10 cellular contexts compared by ENCODE assay signal in genomic region chr1:115706774-115707425, GRCh38.
DNase-seq lines count a peak whose midpoint lies in the region; ATAC-seq, FAIRE-seq and TF ChIP-seq lines count a peak whose summit lies in the region.
"Had no signal": no experiment of that assay in that cellular context is flagged by ENCODE, and none has a peak within 500 bp of the region (broad histone marks: within the 10 kb centered on the region; RNA-seq: fewer than 3 reads in every experiment).

No MANE protein-coding gene starts in this region.

- in situ Hi-C loops in transverse colon (cut with MboI; ENCODE audit: low pct_ligation_motif_present in 1 of 4, low pct_unique_long_range_greater_than_20kb in 1 of 4, low sequenced_read_pairs in 3 of 4): loop anchor here (5.0 to 10.0 kb wide), 4 partner anchors 90 to 100 kb away; no protein-coding TSS in a partner anchor

- 19 to 44% methylated on average over 4 to 7 of the region's 7 CpGs for WGBS in transverse colon (ENCODE audit: low coverage in 1 of 2), 2 donors

- H3K27ac Mint-ChIP-seq in astrocyte (ENCODE audit: unreplicated experiment): peak overlapping the region; percentile 77
- H3K27ac Mint-ChIP-seq: T-helper 1 cell treated with Interleukin-12 subunit alpha and Interleukin-12 subunit beta and Interleukin-4 antibody, amounts not matched to agents 30 μg/mL and 1 μg/mL, for 36 hours had no signal

- intact Hi-C loops in transverse colon (cut with DNase I; ENCODE audit: low total_unique reads): loop anchor here (5.0 kb wide), 1 partner anchor 100 kb away; no protein-coding TSS in a partner anchor

- H3K27me3 Mint-ChIP-seq in astrocyte (ENCODE audit: low read depth, unreplicated experiment): peaks cover 12% of the 10 kb centered on the region

- H3K9ac ChIP-seq in astrocyte (ENCODE audit: low read length): no peak overlapping the region

- H3K27me3 ChIP-seq in astrocyte (ENCODE audit: insufficient read depth, low read length) (peaks cover 14% of the 10 kb centered on the region), transverse colon (no peaks in the 10 kb centered on the region)
- H3K27me3 ChIP-seq: neutrophil had no signal

- H3K4me3 ChIP-seq in astrocyte (ENCODE audit: insufficient read depth, low read depth, low read length) (no peak overlapping the region), transverse colon (no peak overlapping the region)

- FAIRE-seq in astrocyte (lab: Jason Lieb, UNC): no peak

- TF ChIP-seq CTCF in astrocyte (IDR thresholded peaks at IDR 0.05; ENCODE audit: insufficient read depth, low read depth, low read length) (peak; percentile 61), transverse colon (IDR thresholded peaks at IDR 0.05) (peak; percentile 59 to 71 (median 68))

- no peaks in the 10 kb centered on the region for H3K4me1 ChIP-seq in astrocyte (ENCODE audit: insufficient read depth, low read length)
- H3K4me1 ChIP-seq in transverse colon: no peaks in the 10 kb centered on the region

- H3K4me2 ChIP-seq in astrocyte (ENCODE audit: low read length): no peak overlapping the region

- H3K4me1 Mint-ChIP-seq in astrocyte (ENCODE audit: low read depth, unreplicated experiment): peaks cover 10% of the 10 kb centered on the region

- DNase-seq in DMS 273 (lab: John Stamatoyannopoulos, UW; ENCODE audit: unreplicated experiment): peak; percentile 74
- DNase-seq in NCI-H2029 treated with DMSO at 0.1 percent for 48 hours (lab: John Stamatoyannopoulos, UW): peak; percentile 18
- peak; percentile 62 for DNase-seq in astrocyte (ENCODE audit: low read depth)
- peak; percentile 63 for DNase-seq in islet precursor cell
- no peak for DNase-seq in transverse colon
- DNase-seq in COLO829 (ENCODE audit: low spot score): no peak
- no peak for DNase-seq in NCI-H774 (lab: John Stamatoyannopoulos, UW)

- H3K36me3 ChIP-seq in astrocyte (ENCODE audit: insufficient read depth, low read length) (no peaks in the 10 kb centered on the region), transverse colon (no peaks in the 10 kb centered on the region)
- H3K36me3 ChIP-seq: neutrophil had no signal

- TF ChIP-seq EP300 in transverse colon (IDR thresholded peaks at IDR 0.05; ENCODE audit: low read depth): no peak

- peak; percentile 62 for ATAC-seq in GM21717 (IDR thresholded peaks at IDR 0.05; ENCODE audit: unreplicated experiment)

- peak overlapping the region; percentile 40 for H3K4me3 Mint-ChIP-seq in astrocyte (ENCODE audit: unreplicated experiment)
- H3K4me3 Mint-ChIP-seq: T-helper 1 cell treated with Interleukin-12 subunit alpha and Interleukin-12 subunit beta and Interleukin-4 antibody, amounts not matched to agents 30 μg/mL and 1 μg/mL, for 36 hours had no signal

- H3K79me2 ChIP-seq in astrocyte (ENCODE audit: insufficient read depth, low read length): no peaks in the 10 kb centered on the region

- no peak overlapping the region for H3K27ac ChIP-seq in astrocyte (ENCODE audit: low read depth, low read length)
- no peak overlapping the region for H3K27ac ChIP-seq in transverse colon
- H3K27ac ChIP-seq: neutrophil had no signal

- no peaks in the 10 kb centered on the region for H3K9me3 ChIP-seq in astrocyte (ENCODE audit: insufficient read depth, low read depth, low read length)
- H3K9me3 ChIP-seq in transverse colon: no peaks in the 10 kb centered on the region
- H3K9me3 ChIP-seq: neutrophil had no signal

- no peak for TF ChIP-seq POLR2A in transverse colon (IDR thresholded peaks at IDR 0.05)

- no peaks in the 10 kb centered on the region for H4K20me1 ChIP-seq in astrocyte (ENCODE audit: insufficient read depth, low read length)

- H2AFZ ChIP-seq in astrocyte (ENCODE audit: low read depth, low read length): no peak overlapping the region

- peaks cover 2% of the 10 kb centered on the region for H3K9me3 Mint-ChIP-seq in astrocyte (ENCODE audit: unreplicated experiment)
- H3K9me3 Mint-ChIP-seq: T-helper 1 cell treated with Interleukin-12 subunit alpha and Interleukin-12 subunit beta and Interleukin-4 antibody, amounts not matched to agents 30 μg/mL and 1 μg/mL, for 36 hours had no signal

- H3K36me3 Mint-ChIP-seq in astrocyte (ENCODE audit: low read depth, unreplicated experiment): peaks cover 1% of the 10 kb centered on the region

Comparison
In these comparisons a context has a peak if more than half of its experiments do, and no peak if none do; other contexts are left out.
1. DNase-seq: peak in DMS 273 (single experiment), NCI-H2029 treated with DMSO at 0.1 percent for 48 hours (single experiment), astrocyte (single experiment) and islet precursor cell (single experiment); none in transverse colon (single experiment), COLO829 (single experiment) and NCI-H774 (single experiment).